11 cellular contexts compared by ENCODE assay signal in genomic region chr4:7045961-7046921, GRCh38. TPM values are rescaled to one million over a fixed set of nuclear protein-coding genes. Genes with fewer than 3 reads are reported as not detected.
DNase-seq lines count a peak whose midpoint lies in the region; ATAC-seq and TF ChIP-seq lines count a peak whose summit lies in the region.
"Had no signal": no experiment of that assay in that cellular context is flagged by ENCODE, and none has a peak within 500 bp of the region (broad histone marks: within the 10 kb centered on the region; RNA-seq: fewer than 3 reads in every experiment).

No MANE protein-coding gene starts in this region.

- peaks cover 27% of the 10 kb centered on the region in 2 donors for H3K4me1 ChIP-seq in ascending aorta

- no peak for TF ChIP-seq CTCF in activated CD8-positive, alpha-beta T cell treated with anti-CD3 and anti-CD28 coated beads for 36 hours (IDR thresholded peaks at IDR 0.05)
- TF ChIP-seq CTCF in neural cell (IDR thresholded peaks at IDR 0.05; ENCODE audit: poor library complexity, severe bottlenecking) (no peak), ascending aorta (IDR thresholded peaks at IDR 0.05) (no peak)

- peak overlapping the region; percentile 4 for H3K27ac Mint-ChIP-seq in activated CD8-positive, alpha-beta T cell treated with anti-CD3 and anti-CD28 coated beads for 36 hours

- no peaks in the 10 kb centered on the region for H3K27me3 Mint-ChIP-seq in activated CD8-positive, alpha-beta T cell treated with anti-CD3 and anti-CD28 coated beads for 36 hours

- H3K4me3 Mint-ChIP-seq in activated CD8-positive, alpha-beta T cell treated with anti-CD3 and anti-CD28 coated beads for 36 hours: peak overlapping the region; percentile 87

- TF ChIP-seq EP300 in neural cell (conservative IDR thresholded peaks at IDR 0.05; ENCODE audit: poor library complexity, severe bottlenecking): no peak

- ATAC-seq in GM21717 (IDR thresholded peaks at IDR 0.05; ENCODE audit: unreplicated experiment) (peak; percentile 21), HG02938 (IDR thresholded peaks at IDR 0.05; ENCODE audit: unreplicated experiment) (no peak)
- ATAC-seq in activated CD8-positive, alpha-beta T cell treated with anti-CD3 and anti-CD28 coated beads for 36 hours: no peak

- H3K36me3 ChIP-seq in neural cell (ENCODE audit: insufficient read depth, low read length) (no peaks in the 10 kb centered on the region), ascending aorta (no peaks in the 10 kb centered on the region)

- H3K36me3 Mint-ChIP-seq in activated CD8-positive, alpha-beta T cell treated with anti-CD3 and anti-CD28 coated beads for 36 hours (ENCODE audit: low read depth): no peaks in the 10 kb centered on the region

- DNase-seq in GM03348 (ENCODE audit: low spot score) (peak; percentile 41), ascending aorta (ENCODE audit: low spot score in 2 of 2) (no peak), NCI-H82 treated with DMSO at 0.1 percent for 48 hours (lab: John Stamatoyannopoulos, UW; ENCODE audit: unreplicated experiment) (no peak), DMS79 (lab: John Stamatoyannopoulos, UW) (no peak)
- no peak for DNase-seq in activated CD8-positive, alpha-beta T cell treated with anti-CD3 and anti-CD28 coated beads for 36 hours
- DNase-seq: foreskin melanocyte, PC-9 had no signal

- H4K20me1 ChIP-seq in neural cell (ENCODE audit: insufficient read depth): peaks cover 10% of the 10 kb centered on the region

- no peak overlapping the region for H3K4me2 ChIP-seq in neural cell (ENCODE audit: low read length)
- H3K4me2 ChIP-seq: PC-9 had no signal

- TF ChIP-seq RAD21 in neural cell (conservative IDR thresholded peaks at IDR 0.05): no peak

- H2AFZ ChIP-seq in neural cell (ENCODE audit: low read depth, low read length): no peak overlapping the region
- H2AFZ ChIP-seq: PC-9 had no signal

- H3K27ac ChIP-seq in neural cell (ENCODE audit: low read length): no peak overlapping the region
- H3K27ac ChIP-seq in ascending aorta: no peak overlapping the region
- H3K27ac ChIP-seq: HL-60, PC-9 had no signal

- peaks cover 60% of the 10 kb centered on the region for H3K4me1 Mint-ChIP-seq in activated CD8-positive, alpha-beta T cell treated with anti-CD3 and anti-CD28 coated beads for 36 hours (ENCODE audit: low read depth)

- H3F3A ChIP-seq in neural cell (ENCODE audit: insufficient read depth, low read length, poor library complexity, severe bottlenecking): no peaks in the 10 kb centered on the region

- CTCF ChIA-PET in activated CD8-positive, alpha-beta T cell treated with anti-CD3 and anti-CD28 coated beads for 36 hours (lab: Charles Lee): interaction anchor here (1.0 to 6.5 kb wide), 8 partner anchors 10 to 154 kb away, joined by 3 to 92 read pairs (median 4); partner anchors contain the start of gene GRPEL1

- H3K9ac ChIP-seq in neural cell (ENCODE audit: low read length): no peak overlapping the region

- POLR2A ChIA-PET in activated CD8-positive, alpha-beta T cell treated with anti-CD3 and anti-CD28 coated beads for 36 hours (lab: Charles Lee): interaction anchor here (6.2 to 11.1 kb wide), 2 partner anchors 13 to 22 kb away, joined by 67 to 123 read pairs; partner anchors contain the start of gene GRPEL1

- no peaks in the 10 kb centered on the region for H3K9me2 ChIP-seq in neural cell (ENCODE audit: insufficient read depth, low read length)

- H3K27me3 ChIP-seq in neural cell (ENCODE audit: insufficient read depth, low read depth, low read length) (no peaks in the 10 kb centered on the region), ascending aorta (no peaks in the 10 kb centered on the region)

- H3K79me2 ChIP-seq in neural cell (replicated peaks; ENCODE audit: insufficient read depth, low read length): peaks cover 43% of the 10 kb centered on the region

- intact Hi-C loops in activated CD8-positive, alpha-beta T cell treated with anti-CD3 and anti-CD28 coated beads for 36 hours (cut with micrococcal nuclease): no loop called here
- intact Hi-C loops in ascending aorta (cut with DNase I): loop anchor here (10.0 kb wide), 1 partner anchor 471 kb away; the partner anchor contains the start of gene MAN2B2

- H3K9me3 Mint-ChIP-seq in activated CD8-positive, alpha-beta T cell treated with anti-CD3 and anti-CD28 coated beads for 36 hours: no peaks in the 10 kb centered on the region

- H3K9me3 ChIP-seq in neural cell (ENCODE audit: low read length) (no peaks in the 10 kb centered on the region), ascending aorta (no peaks in the 10 kb centered on the region)

- H3K4me3 ChIP-seq in neural cell (ENCODE audit: low read length) (peak overlapping the region; percentile 100), ascending aorta (peak overlapping the region in 1 of 2 donors; percentile 99)
- H3K4me3 ChIP-seq: PC-9 had no signal

TF ChIP-seq in neural cell, 6 proteins besides CTCF, POLR2A, EP300 and RAD21:
- TF ChIP-seq TAF1 (IDR thresholded peaks at IDR 0.05; ENCODE audit: low read depth) (no peak), SMC3 (conservative IDR thresholded peaks at IDR 0.05; ENCODE audit: poor library complexity) (no peak), REST (IDR thresholded peaks at IDR 0.05; ENCODE audit: borderline replicate concordance) (no peak), POLR2AphosphoS5 (IDR thresholded peaks at IDR 0.05) (no peak), MXI1 (conservative IDR thresholded peaks at IDR 0.05; ENCODE audit: poor library complexity, severe bottlenecking) (no peak), EZH2 (IDR thresholded peaks at IDR 0.05; ENCODE audit: borderline replicate concordance, insufficient read depth, low read length, poor library complexity, severe bottlenecking) (no peak)

RNA-seq across cellular contexts. Expression of gene TADA2B, which starts 3.1 kb away (rescaled TPM):
- 10 to 100 TPM in 1 of 2 experiments, 1 to 10 TPM in 1; 7.7 to 10.0 TPM for total RNA-seq in activated CD8-positive, alpha-beta T cell treated with anti-CD3 and anti-CD28 coated beads for 36 hours
- polyA plus RNA-seq in neural cell: 13.9 and 14.9 TPM in 2 replicates
- 35.3 and 38.2 TPM in 2 replicates for polyA minus RNA-seq in neural cell
- 37.3 TPM for total RNA-seq in ascending aorta

RNA-seq across cellular contexts. Expression of gene GRPEL1, which starts 21.6 kb away (rescaled TPM):
- 10 to 100 TPM; 82.4 to 84.5 TPM for total RNA-seq in activated CD8-positive, alpha-beta T cell treated with anti-CD3 and anti-CD28 coated beads for 36 hours
- polyA plus RNA-seq in neural cell: 24.9 and 28.5 TPM in 2 replicates
- polyA minus RNA-seq in neural cell: 15.6 and 20.0 TPM in 2 replicates
- 42.5 TPM for total RNA-seq in ascending aorta
